ENCODE assay signal across 3 cellular contexts in genomic region chr3:139309046-139309660, GRCh38.
TF ChIP-seq lines count a peak whose summit lies in the region.

No MANE protein-coding gene starts in this region.

TF ChIP-seq in A549, 52 proteins besides CTCF, POLR2A, EP300 and RAD21:
- no peak for TF ChIP-seq ZC3H11A (IDR thresholded peaks at IDR 0.05)
- TF ChIP-seq EHF (CRISPR knock-in tag; IDR thresholded peaks at IDR 0.05), result no peak
- TF ChIP-seq JUN (IDR thresholded peaks at IDR 0.05), result no peak
- no peak for TF ChIP-seq SREBF2 (IDR thresholded peaks at IDR 0.05)

TF ChIP-seq in IMR-90, 13 proteins besides CTCF, POLR2A, EP300 and RAD21:
- TF ChIP-seq MAFK (IDR thresholded peaks at IDR 0.05; ENCODE audit: low read depth, low read length) (no peak), USF2 (IDR thresholded peaks at IDR 0.05; ENCODE audit: low read depth, low read length) (no peak), MXI1 (IDR thresholded peaks at IDR 0.05; ENCODE audit: borderline replicate concordance, low read depth, low read length) (no peak), FOS (IDR thresholded peaks at IDR 0.05; ENCODE audit: low read depth, low read length) (no peak), RFX5 (IDR thresholded peaks at IDR 0.05; ENCODE audit: low read depth, low read length) (no peak), SMC3 (IDR thresholded peaks at IDR 0.05; ENCODE audit: low read depth, low read length) (no peak), ELK1 (IDR thresholded peaks at IDR 0.05; ENCODE audit: borderline replicate concordance, low read depth, low read length) (no peak), MAZ (IDR thresholded peaks at IDR 0.05; ENCODE audit: borderline replicate concordance, low read depth, low read length) (no peak), NFE2L2 (IDR thresholded peaks at IDR 0.05; ENCODE audit: low read depth, low read length) (no peak), RCOR1 (IDR thresholded peaks at IDR 0.05; ENCODE audit: insufficient replicate concordance, low read length) (no peak)

TF ChIP-seq in SK-N-SH treated with all-trans-retinoic acid at 6 μM for 48 hours, 23 proteins besides CTCF, POLR2A, EP300 and RAD21:
- TF ChIP-seq ZFP30 (CRISPR knock-in tag; IDR thresholded peaks at IDR 0.05), result no peak
- TF ChIP-seq OSR1 (CRISPR knock-in tag; IDR thresholded peaks at IDR 0.05), result no peak
- no peak for TF ChIP-seq PPARA (CRISPR knock-in tag; IDR thresholded peaks at IDR 0.05; ENCODE audit: borderline replicate concordance)
- TF ChIP-seq ESRRG (CRISPR knock-in tag; IDR thresholded peaks at IDR 0.05), result no peak
- TF ChIP-seq TSHZ2 (CRISPR knock-in tag; IDR thresholded peaks at IDR 0.05), result no peak
- no peak for TF ChIP-seq ZNF565 (CRISPR knock-in tag; conservative IDR thresholded peaks at IDR 0.05; ENCODE audit: low read depth)
- no peak for TF ChIP-seq TOX (CRISPR knock-in tag; IDR thresholded peaks at IDR 0.05; ENCODE audit: borderline replicate concordance)
- TF ChIP-seq CSRNP3 (CRISPR knock-in tag; IDR thresholded peaks at IDR 0.05), result no peak
- no peak for TF ChIP-seq ZNF8 (CRISPR knock-in tag; IDR thresholded peaks at IDR 0.05)
- no peak for TF ChIP-seq PATZ1 (CRISPR knock-in tag; IDR thresholded peaks at IDR 0.05; ENCODE audit: borderline replicate concordance)
- TF ChIP-seq RARB (CRISPR knock-in tag; IDR thresholded peaks at IDR 0.05), result no peak
- no peak for TF ChIP-seq POU6F1 (CRISPR knock-in tag; IDR thresholded peaks at IDR 0.05; ENCODE audit: borderline replicate concordance, low read depth)
- TF ChIP-seq ARNTL (CRISPR knock-in tag; IDR thresholded peaks at IDR 0.05; ENCODE audit: borderline replicate concordance, low read depth), result no peak
- TF ChIP-seq CREB5 (CRISPR knock-in tag; IDR thresholded peaks at IDR 0.05; ENCODE audit: low read depth), result no peak
- TF ChIP-seq TCF4 (CRISPR knock-in tag; IDR thresholded peaks at IDR 0.05; ENCODE audit: borderline replicate concordance), result no peak
- TF ChIP-seq ZNF70 (CRISPR knock-in tag; IDR thresholded peaks at IDR 0.05), result no peak
